Comparison of ENCODE assay signal across 27 cellular contexts in the genomic region with DNA sequence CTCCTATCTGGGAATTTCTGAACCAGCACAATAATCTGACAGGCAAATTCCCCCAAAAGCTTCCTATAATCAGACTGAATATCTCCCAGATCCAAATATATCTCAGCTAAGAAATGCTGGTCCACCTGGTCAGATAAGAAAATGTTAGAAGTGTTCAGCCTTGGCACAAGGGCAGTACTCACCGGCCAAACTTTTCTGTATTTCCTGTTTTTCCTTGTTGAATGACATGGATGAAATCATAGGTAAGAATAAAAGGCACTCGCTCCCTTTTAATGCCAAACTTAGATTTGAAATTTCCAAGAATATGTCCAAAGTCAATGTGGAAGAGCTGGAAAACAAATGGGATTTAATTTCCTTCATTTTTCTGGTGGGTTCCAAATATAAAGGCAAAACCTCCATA.
"Had no signal": no experiment of that assay in that cellular context is flagged by ENCODE, and none has a peak within 500 bp of the region (broad histone marks: within the 10 kb centered on the region; RNA-seq: fewer than 3 reads in every experiment).

No MANE protein-coding gene starts in this region.

- H3K27me3 ChIP-seq: stomach, suprapubic skin, testis, thyroid gland, tibial artery, tibial nerve, transverse colon, upper lobe of left lung, upper lobe of right lung, uterus, vagina had no signal

- H3K4me1 ChIP-seq: stomach, suprapubic skin, testis, thyroid gland, tibial artery, tibial nerve, transverse colon, upper lobe of left lung, upper lobe of right lung, uterus, vagina had no signal

- DNase-seq: stimulated activated CD4-positive, alpha-beta T cell treated with anti-CD3 and anti-CD28 coated beads, Interleukin-2, amount 100 ng/mL, for 48 hours; stimulated activated CD4-positive, alpha-beta T cell treated with anti-CD3 and anti-CD28 coated beads, Interleukin-4, amount 100 ng/mL, for 1 hour; stimulated activated CD4-positive, alpha-beta T cell treated with anti-CD3 and anti-CD28 coated beads, Interleukin-4, amount 100 ng/mL, for 24 hours; stimulated activated CD4-positive, alpha-beta T cell treated with anti-CD3 and anti-CD28 coated beads, Interleukin-4, amount 100 ng/mL, for 4 hours; stimulated activated CD8-positive, alpha-beta memory T cell treated with anti-CD3 and anti-CD28 coated beads, Interleukin-4, amount 100 ng/mL, for 48 hours; stimulated activated naive B cell treated with anti-CD40 and anti-IgM and Interleukin-4, amounts not matched to agents 10 μg/mL and 1 μg/mL and 100 μg/mL, for 72 hours; stimulated activated naive CD4-positive, alpha-beta T cell; stimulated activated naive CD4-positive, alpha-beta T cell treated with Interleukin-2 at 50 U/mL for 16 hours; stimulated activated naive CD8-positive, alpha-beta T cell treated with anti-CD3 and anti-CD28 coated beads, Interleukin-15, amount 100 ng/mL, for 72 hours; stimulated activated naive CD8-positive, alpha-beta T cell treated with anti-CD3 and anti-CD28 coated beads, Interleukin-15, Interleukin-2, amounts not matched to agents 100 U/mL and 50 U/mL, for 24 hours; stomach; substantia nigra; testis; thyroid gland; tibial artery; transverse colon; trophoblast cell; upper lobe of left lung; upper lobe of right lung; uterus had no signal

- H3K27ac ChIP-seq: stomach, suprapubic skin, testis, thoracic aorta, thyroid gland, tibial artery, tibial nerve, transverse colon, upper lobe of left lung, upper lobe of right lung, uterus, vagina had no signal

- H3K36me3 ChIP-seq: uterus had no signal

- FAIRE-seq: urothelium cell line had no signal

- H3K4me3 ChIP-seq: stomach, suprapubic skin, testis, thoracic aorta, thyroid gland, tibial artery, tibial nerve, transverse colon, upper lobe of left lung, upper lobe of right lung, uterus, vagina had no signal

- ATAC-seq: stimulated activated effector memory CD8-positive, alpha-beta T cell treated with anti-CD3 and anti-CD28 coated beads, Interleukin-12 subunit alpha, Interleukin-12 subunit beta, amount 100 ng/mL, for 72 hours; stimulated activated memory B cell treated with anti-CD40 and anti-IgM and Interleukin-4, amounts not matched to agents 10 μg/mL and 1 μg/mL and 100 μg/mL, for 72 hours; stimulated activated naive B cell treated with anti-CD40 and anti-IgM and Interleukin-4, amounts not matched to agents 10 μg/mL and 1 μg/mL and 100 μg/mL, for 72 hours; stimulated activated naive CD8-positive, alpha-beta T cell treated with anti-CD3 and anti-CD28 coated beads, Interleukin-15, amount 100 ng/mL, for 72 hours; stimulated activated naive CD8-positive, alpha-beta T cell treated with anti-CD3 and anti-CD28 coated beads, Interleukin-15, Interleukin-2, amounts not matched to agents 100 U/mL and 50 U/mL, for 24 hours; upper lobe of right lung had no signal

- H3K9me3 ChIP-seq: stomach, suprapubic skin, testis, thoracic aorta, thyroid gland, tibial artery, tibial nerve, transverse colon, upper lobe of left lung, upper lobe of right lung, uterus, vagina had no signal
